In the genomic region with DNA sequence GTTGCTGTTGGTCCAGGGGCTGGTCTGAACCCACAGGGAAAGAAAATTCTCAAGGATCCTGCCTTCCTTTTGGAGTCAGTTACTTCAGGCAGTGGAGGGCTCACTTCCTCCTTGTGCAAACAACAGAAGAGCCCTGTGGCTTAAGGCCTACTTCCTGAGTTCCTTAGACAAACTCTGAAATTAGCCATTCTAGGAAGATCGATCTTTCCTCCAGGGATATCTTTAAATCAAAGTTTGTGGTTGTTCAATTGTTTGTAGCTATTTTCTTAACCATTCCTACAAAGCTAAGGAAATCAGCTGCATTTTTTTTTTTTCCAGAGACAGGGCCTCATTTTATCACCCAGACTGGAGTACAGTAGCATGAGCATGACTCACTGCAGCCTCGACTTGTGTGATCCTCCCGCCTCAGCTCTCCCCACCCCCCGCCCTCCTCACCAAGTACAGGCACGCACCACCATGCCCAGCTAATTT, we compare ENCODE assay signal across 8 cellular contexts.
A peak's percentile ranks its signal among the peaks of the same experiment; 100 is the strongest.
DNase-seq lines count a peak whose midpoint lies in the region; ATAC-seq and TF ChIP-seq lines count a peak whose summit lies in the region.

No MANE protein-coding gene starts in this region.

- no peak overlapping the region for H3K4me3 Mint-ChIP-seq in Calu3 (ENCODE audit: low read depth, unreplicated experiment)

- H3K36me3 Mint-ChIP-seq in Calu3 (ENCODE audit: insufficient read depth, unreplicated experiment), result peaks cover 9% of the 10 kb centered on the region

- no peaks in the 10 kb centered on the region for H3K9me3 ChIP-seq in ascending aorta
- H3K9me3 ChIP-seq in testis, result no peaks in the 10 kb centered on the region
- no peaks in the 10 kb centered on the region for H3K9me3 ChIP-seq in BE2C

- CTCF ChIA-PET in Calu3 (lab: Charles Lee), result interaction anchor here (0.6 to 2.0 kb wide), 10 partner anchors 9 to 226 kb away, joined by 3 to 11 read pairs (median 4); no protein-coding TSS in a partner anchor

- peak; percentile 71 for ATAC-seq in left colon
- ATAC-seq in HG02678 (IDR thresholded peaks at IDR 0.05; ENCODE audit: unreplicated experiment), result no peak
- ATAC-seq in HG02884 (IDR thresholded peaks at IDR 0.05; ENCODE audit: unreplicated experiment), result no peak

- DNase-seq in Calu3, result peak; percentile 51
- peak; percentile 82 for DNase-seq in NCI-H226
- DNase-seq in ascending aorta (ENCODE audit: low spot score in 2 of 2), result no peak
- DNase-seq in left colon, result peak; percentile 48 to 77
- DNase-seq in testis, result peak; percentile 22
- DNase-seq in BE2C, result no peak

- WGBS in testis, 2 donors, result 45 to 49% methylated on average over 5 of the region's 5 CpGs

- intact Hi-C loops in Calu3 (cut with micrococcal nuclease; ENCODE audit: unreplicated experiment), result no loop called here
- intact Hi-C loops in ascending aorta (cut with DNase I), result no loop called here
- intact Hi-C loops in left colon (cut with DNase I, micrococcal nuclease), result no loop called here
- intact Hi-C loops in testis (cut with DNase I; ENCODE audit: low total_unique reads), result loop anchor here (10.0 kb wide), 1 partner anchor 220 kb away; no protein-coding TSS in a partner anchor

- H3K27ac ChIP-seq in ascending aorta (peak overlapping the region; percentile 2 to 3), testis (no peak overlapping the region)

- H3K27me3 Mint-ChIP-seq in Calu3 (ENCODE audit: unreplicated experiment), result no peaks in the 10 kb centered on the region

- peaks cover 47% of the 10 kb centered on the region for H3K4me1 Mint-ChIP-seq in Calu3 (ENCODE audit: low read depth, unreplicated experiment)

- no peaks in the 10 kb centered on the region for H3K36me3 ChIP-seq in ascending aorta
- H3K36me3 ChIP-seq in testis (ENCODE audit: low read depth, missing control alignments), result no peaks in the 10 kb centered on the region
- H3K36me3 ChIP-seq in BE2C, result no peaks in the 10 kb centered on the region

- H3K4me1 ChIP-seq in ascending aorta (peaks cover 5 to 12% of the 10 kb centered on the region in 2 donors), testis (no peaks in the 10 kb centered on the region), BE2C (peaks cover 17% of the 10 kb centered on the region)

- no peaks in the 10 kb centered on the region for H3K27me3 ChIP-seq in ascending aorta
- H3K27me3 ChIP-seq in testis, result no peaks in the 10 kb centered on the region
- H3K27me3 ChIP-seq in BE2C, result no peaks in the 10 kb centered on the region

- BruUV-seq in Calu3 (replicated peaks; lab: Mats Ljungman, UMichigan), result no TSS peak

- H3K4me3 ChIP-seq in ascending aorta (no peak overlapping the region), testis (no peak overlapping the region), BE2C (ENCODE audit: low read depth, low read length) (no peak overlapping the region)

- H3K27ac Mint-ChIP-seq in Calu3 (ENCODE audit: unreplicated experiment), result peak overlapping the region; percentile 78

- no peak for TF ChIP-seq POLR2A in testis (IDR thresholded peaks at IDR 0.05)

- TF ChIP-seq CTCF in Calu3 (IDR thresholded peaks at IDR 0.05; ENCODE audit: unreplicated experiment), result no peak
- TF ChIP-seq CTCF in ascending aorta (IDR thresholded peaks at IDR 0.05), result no peak
- TF ChIP-seq CTCF in testis (IDR thresholded peaks at IDR 0.05), result no peak
- TF ChIP-seq CTCF in BE2C (IDR thresholded peaks at IDR 0.05; ENCODE audit: low read depth, low read length), result no peak

- H3K9me3 Mint-ChIP-seq in Calu3 (ENCODE audit: low read depth, unreplicated experiment), result no peaks in the 10 kb centered on the region

Comparison
In these comparisons a context has a peak if more than half of its experiments do, and no peak if none do; other contexts are left out.
1. DNase-seq: peak in Calu3 (single experiment), NCI-H226 (single experiment), left colon (2 of 2) and testis (single experiment); none in ascending aorta (0 of 2) and BE2C (single experiment).
2. H3K27ac ChIP-seq: peak in ascending aorta (2 of 2); none in testis (0 of 2).